4 cellular contexts compared by ENCODE assay signal in genomic region chr7:103056006-103056405, GRCh38. TPM values are rescaled to one million over a fixed set of nuclear protein-coding genes. Genes with fewer than 3 reads are reported as not detected.
DNase-seq lines count a peak whose midpoint lies in the region; ATAC-seq, FAIRE-seq and TF ChIP-seq lines count a peak whose summit lies in the region.
"Not testable (repeated sequence)": the region's sequence is repeated elsewhere in the genome, so short reads cannot be mapped to it uniquely, and the experiment has no call there.
"Had no signal": no experiment of that assay in that cellular context is flagged by ENCODE, and none has a peak within 500 bp of the region (broad histone marks: within the 10 kb centered on the region; RNA-seq: fewer than 3 reads in every experiment).

No MANE protein-coding gene starts in this region.

- TF ChIP-seq EP300 in K562 (IDR thresholded peaks at IDR 0.05; ENCODE audit: low read length); HepG2 (IDR thresholded peaks at IDR 0.05; ENCODE audit: low read depth in 2 of 2, low read length in 2 of 2); HepG2 (CRISPR knock-in tag; IDR thresholded peaks at IDR 0.05; ENCODE audit: borderline replicate concordance): not testable (repeated sequence)

- H3K27me3 ChIP-seq in K562 (ENCODE audit: control insufficient read depth in 2 of 2, insufficient read depth in 2 of 2, low read length in 2 of 2); HepG2 (ENCODE audit: control insufficient read depth in 1 of 2, insufficient read depth in 2 of 2, low read length in 2 of 2): not testable (repeated sequence)

- POLR2A ChIA-PET in K562 (lab: Yijun Ruan, JAX); HepG2 (lab: Yijun Ruan, JAX): not testable (repeated sequence)

- H3K36me3 ChIP-seq in K562 (ENCODE audit: control insufficient read depth, insufficient read depth, low read length); HepG2 (replicated peaks in 1 of 2; ENCODE audit: control insufficient read depth in 1 of 2, insufficient read depth in 2 of 2, low read length in 2 of 2): not testable (repeated sequence)

- H3K27ac ChIP-seq in K562 (ENCODE audit: extremely low read depth, low read depth, low read length); HepG2 (ENCODE audit: extremely low read length, insufficient read depth, low read length): not testable (repeated sequence)

- not testable (repeated sequence) for H2AFZ ChIP-seq in K562 (ENCODE audit: low read depth, low read length); HepG2 (ENCODE audit: low read length)

- not testable (repeated sequence) for DNase-seq in K562 (ENCODE audit: extremely low read depth in 1 of 4, low spot score in 3 of 4); HepG2 (ENCODE audit: low spot score)

- CTCF ChIA-PET in K562 (lab: Yijun Ruan, JAX; ENCODE audit: low intra/inter-chr PET ratio); HepG2 (lab: Yijun Ruan, JAX; ENCODE audit: low intra/inter-chr PET ratio, low total read pairs): not testable (repeated sequence)

- H3K9me1 ChIP-seq in K562 (ENCODE audit: control insufficient read depth, insufficient read depth, low read length), result not testable (repeated sequence)

- H3K79me2 ChIP-seq in K562 (ENCODE audit: control insufficient read depth, insufficient read depth, low read length); HepG2 (ENCODE audit: insufficient read depth, low read length): not testable (repeated sequence)

- not testable (repeated sequence) for H3K9me3 ChIP-seq in K562 (replicated peaks; ENCODE audit: control insufficient read depth, insufficient read depth, low read depth, low read length); HepG2 (ENCODE audit: low read length)

- H4K20me1 ChIP-seq in K562 (replicated peaks; ENCODE audit: control insufficient read depth, insufficient read depth, low read length); HepG2 (ENCODE audit: insufficient read depth, low read length): not testable (repeated sequence)

- H3K4me3 ChIP-seq in K562; HepG2 (replicated peaks in 1 of 3; ENCODE audit: insufficient read depth in 1 of 3, low read depth in 2 of 3, low read length in 3 of 3): not testable (repeated sequence)

- not testable (repeated sequence) for H3K4me2 ChIP-seq in K562 (ENCODE audit: insufficient read depth, low read length); HepG2 (ENCODE audit: low read depth, low read length)

- FAIRE-seq in K562 (lab: Jason Lieb, UNC); HepG2 (lab: Jason Lieb, UNC): not testable (repeated sequence)

- not testable (repeated sequence) for ATAC-seq in K562, HepG2

- TF ChIP-seq CTCF in K562 (IDR thresholded peaks at IDR 0.05 in 2 of 3, conservative IDR thresholded peaks at IDR 0.05 in 1 of 3; ENCODE audit: insufficient read depth in 2 of 3, low read depth in 1 of 3, low read length in 3 of 3); HepG2 (CRISPR knock-in tag; IDR thresholded peaks at IDR 0.05): not testable (repeated sequence)

- intact Hi-C loops in K562 (cut with micrococcal nuclease); HepG2 (cut with micrococcal nuclease; ENCODE audit: unreplicated experiment): not testable (repeated sequence)

- BruUV-seq in K562 (replicated peaks; lab: Mats Ljungman, UMichigan); HepG2 (replicated peaks; lab: Mats Ljungman, UMichigan): not testable (repeated sequence)

- 24% methylated on average over 1 of the region's 1 CpG for WGBS in K562 (ENCODE audit: insufficient coverage, low coverage, missing lambda C conversion rate)
- WGBS in HepG2 (ENCODE audit: low lambda C conversion rate), result 76% methylated on average over 1 of the region's 1 CpG

- not testable (repeated sequence) for TF ChIP-seq RAD21 in K562 (CRISPR knock-in tag; conservative IDR thresholded peaks at IDR 0.05 in 1 of 2, IDR thresholded peaks at IDR 0.05 in 1 of 2); HepG2 (CRISPR knock-in tag; IDR thresholded peaks at IDR 0.05)

- not testable (repeated sequence) for H3K9ac ChIP-seq in K562 (ENCODE audit: insufficient read depth in 1 of 2, low read depth in 2 of 2, low read length in 2 of 2); HepG2 (ENCODE audit: insufficient read depth, low read depth, low read length)

- H3K4me1 ChIP-seq in K562 (replicated peaks in 1 of 2; ENCODE audit: control insufficient read depth in 2 of 2, insufficient read depth in 2 of 2, low read length in 2 of 2); HepG2 (ENCODE audit: insufficient read depth, low read length): not testable (repeated sequence)

- in situ Hi-C loops in K562 (cut with MboI), result loop anchor here (5.0 to 25.0 kb wide), 2 partner anchors 69 to 569 kb away; partner anchors contain the start of gene POLR2J
- in situ Hi-C loops in HepG2 (cut with HindIII; ENCODE audit: extremely low pct_ligation_motif_present, low pct_unique_long_range_greater_than_20kb), result loop anchor here (25.0 kb wide), 1 partner anchor 294 kb away; no protein-coding TSS in a partner anchor

- not testable (repeated sequence) for TF ChIP-seq POLR2A in K562 (conservative IDR thresholded peaks at IDR 0.05); HepG2 (IDR thresholded peaks at IDR 0.05; ENCODE audit: insufficient read depth in 1 of 2, low read depth in 2 of 2, low read length in 2 of 2)

RNA-seq across cellular contexts. Expression of gene FBXL13, which starts 18.6 kb away (rescaled TPM):
- 173 and 352 TPM in 2 replicates for total RNA-seq in K562 (2011; cell fraction: chromatin; rRNA removed; ENCODE audit: low replicate concordance)
- total RNA-seq in K562 (2011; cell fraction: nucleolus; rRNA removed), result 92.4 and 117 TPM in 2 replicates
- total RNA-seq in K562 (2011; cell fraction: nucleoplasm; rRNA removed), result 138 and 171 TPM in 2 replicates
- total RNA-seq in K562 (2014; rRNA removed) (16.3 and 17.5 TPM in 2 replicates), K562 (2014; rRNA removed; fragmentation: Illumina TruSeq; extraction: Trizol) (30.5 and 38.3 TPM in 2 replicates), K562 (2015; rRNA removed; fragmentation: Illumina TruSeq; extraction: Trizol) (21.2 and 23.7 TPM in 2 replicates), K562 (2021) (27.0 and 27.4 TPM in 2 replicates), HepG2 (2016; rRNA removed; fragmentation: Illumina TruSeq; extraction: Trizol) (0.22 and 0.77 TPM in 2 replicates)
- polyA plus RNA-seq in K562 (2011; rRNA removed) (45.6 and 55.0 TPM in 2 replicates), K562 (2014; fragmentation: Illumina TruSeq; extraction: Trizol) (22.4 and 24.1 TPM in 2 replicates), K562 (2014; fragmentation: Nextera tagmentation; extraction: Ambion mirVana) (10 to 100 TPM; 25.4 to 26.6 TPM), K562 (2014; rRNA removed) (19.7 and 20.4 TPM in 2 replicates), HepG2 (2011; rRNA removed) (0.24 TPM in 2 replicates)
- 19.5 and 28.3 TPM in 2 replicates for polyA plus RNA-seq in K562 (2011; cell fraction: cytosol; rRNA removed)
- polyA plus RNA-seq in K562 (2011; cell fraction: nucleus; rRNA removed), result 45.8 and 53.1 TPM in 2 replicates
- polyA plus RNA-seq in K562 (2012), result 33.4 and 68.8 TPM in 2 replicates
- 104 and 108 TPM in 2 replicates for polyA minus RNA-seq in K562 (2011; rRNA and poly(A)+ RNA removed)
- 23.8 and 28.0 TPM in 2 replicates for polyA minus RNA-seq in K562 (2011; cell fraction: cytosol; rRNA and poly(A)+ RNA removed)
- 101 and 137 TPM in 2 replicates for polyA minus RNA-seq in K562 (2011; cell fraction: nucleus; rRNA and poly(A)+ RNA removed)
- total RNA-seq in HepG2 (2016; cell fraction: cytosol; rRNA removed; fragmentation: Illumina TruSeq; extraction: Trizol; ENCODE audit: low read depth), result 1.2 and 1.7 TPM in 2 replicates
- total RNA-seq in HepG2 (2016; cell fraction: insoluble cytoplasmic fraction; rRNA removed; fragmentation: Illumina TruSeq; extraction: Trizol), result 0.42 and 0.71 TPM in 2 replicates
- total RNA-seq in HepG2 (2016; cell fraction: membrane; rRNA removed; fragmentation: Illumina TruSeq; extraction: Trizol), result 1.0 and 1.2 TPM in 2 replicates
- 1.2 and 1.3 TPM in 2 replicates for total RNA-seq in HepG2 (2016; cell fraction: nucleus; rRNA removed; fragmentation: Illumina TruSeq; extraction: Trizol)
- polyA plus RNA-seq in HepG2 (2011; cell fraction: cytosol; rRNA removed), result 0.12 and 0.27 TPM in 2 replicates
- polyA plus RNA-seq in HepG2 (2011; cell fraction: nucleus; rRNA removed), result 0.16 and 0.29 TPM in 2 replicates
- polyA plus RNA-seq in HepG2 (2012), result 0.21 and 0.70 TPM in 2 replicates
- 0.19 and 0.44 TPM in 2 replicates for polyA plus RNA-seq in HepG2 (2016; cell fraction: cytosol; fragmentation: Illumina TruSeq; extraction: Trizol; ENCODE audit: low read depth)
- 0.29 and 0.35 TPM in 2 replicates for polyA plus RNA-seq in HepG2 (2016; cell fraction: insoluble cytoplasmic fraction; fragmentation: Illumina TruSeq; extraction: Trizol; ENCODE audit: low read depth)
- 0.34 and 0.45 TPM in 2 replicates for polyA plus RNA-seq in HepG2 (2016; cell fraction: membrane; fragmentation: Illumina TruSeq; extraction: Trizol; ENCODE audit: low read depth)
- 0.29 TPM in 1 of 2 replicates, not detected in the other for polyA plus RNA-seq in HepG2 (2016; cell fraction: nucleus; fragmentation: Illumina TruSeq; extraction: Trizol; ENCODE audit: insufficient read depth, low read depth)
- polyA minus RNA-seq in HepG2 (2011; rRNA and poly(A)+ RNA removed; ENCODE audit: low replicate concordance), result 0.58 and 1.4 TPM in 2 replicates
- polyA minus RNA-seq in HepG2 (2011; cell fraction: cytosol; rRNA and poly(A)+ RNA removed), result 0.53 TPM in 1 of 2 replicates, not detected in the other
- polyA minus RNA-seq in HepG2 (2011; cell fraction: nucleus; rRNA and poly(A)+ RNA removed), result 1.4 and 2.7 TPM in 2 replicates
- total RNA-seq: CD4-positive, CD25-positive, alpha-beta regulatory T cell had no signal
- polyA plus RNA-seq: CD14-positive monocyte had no signal

RNA-seq across cellular contexts. Expression of gene ARMC10, which starts 18.9 kb away (rescaled TPM):
- total RNA-seq in K562 (2011; cell fraction: chromatin; rRNA removed; ENCODE audit: low replicate concordance), result 28.8 and 48.0 TPM in 2 replicates
- 30.0 and 34.1 TPM in 2 replicates for total RNA-seq in K562 (2011; cell fraction: nucleolus; rRNA removed)
- total RNA-seq in K562 (2011; cell fraction: nucleoplasm; rRNA removed), result 49.3 and 76.5 TPM in 2 replicates
- total RNA-seq in K562 (2014; rRNA removed) (75.5 and 81.1 TPM in 2 replicates), K562 (2014; rRNA removed; fragmentation: Illumina TruSeq; extraction: Trizol) (89.9 and 95.4 TPM in 2 replicates), K562 (2015; rRNA removed; fragmentation: Illumina TruSeq; extraction: Trizol) (69.6 and 72.6 TPM in 2 replicates), K562 (2021) (72.6 and 76.1 TPM in 2 replicates), HepG2 (2016; rRNA removed; fragmentation: Illumina TruSeq; extraction: Trizol) (23.5 and 23.7 TPM in 2 replicates)
- polyA plus RNA-seq in K562 (2011; rRNA removed) (71.0 and 113 TPM in 2 replicates), K562 (2014; fragmentation: Illumina TruSeq; extraction: Trizol) (57.3 and 65.0 TPM in 2 replicates), K562 (2014; fragmentation: Nextera tagmentation; extraction: Ambion mirVana) (10 to 100 TPM; 17.0 to 22.7 TPM), K562 (2014; rRNA removed) (54.3 and 61.1 TPM in 2 replicates), HepG2 (2011; rRNA removed) (7.8 and 11.3 TPM in 2 replicates)
- 33.0 and 39.6 TPM in 2 replicates for polyA plus RNA-seq in K562 (2011; cell fraction: cytosol; rRNA removed)
- 17.0 and 25.6 TPM in 2 replicates for polyA plus RNA-seq in K562 (2011; cell fraction: nucleus; rRNA removed)
- polyA plus RNA-seq in K562 (2012), result 56.1 and 61.4 TPM in 2 replicates
- polyA minus RNA-seq in K562 (2011; rRNA and poly(A)+ RNA removed), result 85.3 and 101 TPM in 2 replicates
- 29.8 and 46.7 TPM in 2 replicates for polyA minus RNA-seq in K562 (2011; cell fraction: cytosol; rRNA and poly(A)+ RNA removed)
- 14.5 and 15.4 TPM in 2 replicates for polyA minus RNA-seq in K562 (2011; cell fraction: nucleus; rRNA and poly(A)+ RNA removed)
- total RNA-seq in HepG2 (2016; cell fraction: cytosol; rRNA removed; fragmentation: Illumina TruSeq; extraction: Trizol; ENCODE audit: low read depth), result 16.0 and 23.7 TPM in 2 replicates
- total RNA-seq in HepG2 (2016; cell fraction: insoluble cytoplasmic fraction; rRNA removed; fragmentation: Illumina TruSeq; extraction: Trizol), result 23.2 and 23.3 TPM in 2 replicates
- total RNA-seq in HepG2 (2016; cell fraction: membrane; rRNA removed; fragmentation: Illumina TruSeq; extraction: Trizol), result 37.4 and 40.9 TPM in 2 replicates
- 14.2 and 15.4 TPM in 2 replicates for total RNA-seq in HepG2 (2016; cell fraction: nucleus; rRNA removed; fragmentation: Illumina TruSeq; extraction: Trizol)
- 4.9 and 5.7 TPM in 2 replicates for polyA plus RNA-seq in HepG2 (2011; cell fraction: cytosol; rRNA removed)
- 4.1 and 5.9 TPM in 2 replicates for polyA plus RNA-seq in HepG2 (2011; cell fraction: nucleus; rRNA removed)
- 10.2 and 14.2 TPM in 2 replicates for polyA plus RNA-seq in HepG2 (2012)
- polyA plus RNA-seq in HepG2 (2016; cell fraction: cytosol; fragmentation: Illumina TruSeq; extraction: Trizol; ENCODE audit: low read depth), result 23.1 and 33.2 TPM in 2 replicates
- polyA plus RNA-seq in HepG2 (2016; cell fraction: insoluble cytoplasmic fraction; fragmentation: Illumina TruSeq; extraction: Trizol; ENCODE audit: low read depth), result 24.7 and 25.8 TPM in 2 replicates
- 38.2 and 39.1 TPM in 2 replicates for polyA plus RNA-seq in HepG2 (2016; cell fraction: membrane; fragmentation: Illumina TruSeq; extraction: Trizol; ENCODE audit: low read depth)
- polyA plus RNA-seq in HepG2 (2016; cell fraction: nucleus; fragmentation: Illumina TruSeq; extraction: Trizol; ENCODE audit: insufficient read depth, low read depth), result 19.4 and 21.9 TPM in 2 replicates
- polyA minus RNA-seq in HepG2 (2011; rRNA and poly(A)+ RNA removed; ENCODE audit: low replicate concordance), result 6.1 and 14.9 TPM in 2 replicates
- 6.4 and 8.8 TPM in 2 replicates for polyA minus RNA-seq in HepG2 (2011; cell fraction: cytosol; rRNA and poly(A)+ RNA removed)
- polyA minus RNA-seq in HepG2 (2011; cell fraction: nucleus; rRNA and poly(A)+ RNA removed), result 13.6 and 19.5 TPM in 2 replicates

Comparison
In these comparisons a context has a peak if more than half of its experiments do, and no peak if none do; other contexts are left out.
1. RNA of gene FBXL13, which starts 18.6 kb away (total RNA-seq): 16.3 to 352 TPM in K562; 0.22 to 1.7 TPM in HepG2; every median in the first group is over 4 times any median in the second.